ENCODE assay signal across 9 cellular contexts in the genomic region with DNA sequence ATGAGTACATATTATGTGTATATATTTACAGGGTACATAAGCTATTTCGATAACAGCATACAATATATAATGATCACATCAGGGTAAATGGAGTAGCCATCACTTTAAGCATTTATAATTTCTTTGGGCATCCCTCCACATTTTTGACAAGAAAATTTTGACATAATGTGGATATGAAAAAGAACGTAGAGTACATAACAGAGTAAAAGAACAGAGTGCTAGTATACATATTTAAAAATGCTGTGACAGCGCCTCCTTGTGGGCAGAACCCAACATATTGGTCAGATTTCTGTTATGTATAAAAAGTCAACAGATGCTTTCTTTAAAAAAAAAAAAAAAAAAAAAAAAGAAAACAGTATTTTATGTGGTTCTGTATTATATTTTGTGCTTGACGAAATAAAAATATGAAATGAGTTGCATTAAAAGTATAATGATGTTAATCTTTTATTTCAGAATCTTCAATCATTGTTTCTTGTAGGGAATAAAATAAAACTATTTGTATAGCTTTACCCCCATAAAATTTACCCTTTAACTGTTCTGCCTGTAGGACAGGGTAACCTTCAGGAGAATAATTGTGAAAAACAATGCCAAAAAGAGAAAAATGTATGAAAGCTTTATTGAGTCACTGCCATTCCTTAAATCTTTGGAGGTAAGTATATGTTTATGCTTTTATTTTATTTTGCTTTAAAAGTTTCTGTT. TPM values are rescaled to one million over a fixed set of nuclear protein-coding genes. Genes with fewer than 3 reads are reported as not detected.
A peak's percentile ranks its signal among the peaks of the same experiment; 100 is the strongest.
DNase-seq lines count a peak whose midpoint lies in the region; ATAC-seq and TF ChIP-seq lines count a peak whose summit lies in the region.
"Had no signal": no experiment of that assay in that cellular context is flagged by ENCODE, and none has a peak within 500 bp of the region (broad histone marks: within the 10 kb centered on the region; RNA-seq: fewer than 3 reads in every experiment).

No MANE protein-coding gene starts in this region.

- peak; percentile 72 for ATAC-seq in lung (ENCODE audit: insufficient read depth, low FRiP score)
- ATAC-seq in GM21360 (IDR thresholded peaks at IDR 0.05; ENCODE audit: unreplicated experiment), result no peak

- no peaks in the 10 kb centered on the region for H3K36me3 ChIP-seq in lung (ENCODE audit: control insufficient read depth in 2 of 2, insufficient read depth in 2 of 2, low read length in 2 of 2)
- H3K36me3 ChIP-seq: BLaER1 treated with 17β-estradiol and CSF1 and Interleukin-3, amounts not matched to agents 10 nM and 100 nM had no signal

- WGBS in lung, 2 donors, result 25 to 28% methylated on average over 4 of the region's 4 CpGs

- peak; percentile 42 for DNase-seq in NK-92 treated with Interleukin-12 subunit alpha and Interleukin-12 subunit beta, amount 100 ng/mL, for 24 hours (lab: John Stamatoyannopoulos, UW)
- DNase-seq in NK-92 (lab: John Stamatoyannopoulos, UW; ENCODE audit: unreplicated experiment) (no peak), NCI-H2196 (lab: John Stamatoyannopoulos, UW; ENCODE audit: unreplicated experiment) (peak; percentile 71), choroid plexus epithelial cell (ENCODE audit: low read depth) (peak; percentile 84), lung (ENCODE audit: low spot score) (peak; percentile 72)
- DNase-seq in activated CD4-positive, alpha-beta T cell treated with anti-CD3 and anti-CD28 coated beads for 1 hour, result peak; percentile 59
- peak; percentile 53 for DNase-seq in stimulated activated CD8-positive, alpha-beta memory T cell treated with anti-CD3 and anti-CD28 coated beads, Interleukin-15, amount 100 ng/mL, for 24 hours (ENCODE audit: low read depth)

- no peaks in the 10 kb centered on the region for H3K9me3 ChIP-seq in lung (ENCODE audit: control insufficient read depth in 2 of 2, insufficient read depth in 1 of 2, low read length in 1 of 2)
- H3K9me3 ChIP-seq: BLaER1 treated with 17β-estradiol and CSF1 and Interleukin-3, amounts not matched to agents 10 nM and 100 nM had no signal

- H3K27me3 ChIP-seq in lung (ENCODE audit: control insufficient read depth, insufficient read depth), result no peaks in the 10 kb centered on the region
- H3K27me3 ChIP-seq: BLaER1 treated with 17β-estradiol and CSF1 and Interleukin-3, amounts not matched to agents 10 nM and 100 nM had no signal

- no peaks in the 10 kb centered on the region for H3K4me1 ChIP-seq in lung (ENCODE audit: control insufficient read depth in 2 of 2, insufficient read depth in 2 of 2, low read length in 2 of 2)

- no peak overlapping the region for H3K4me3 ChIP-seq in choroid plexus epithelial cell (ENCODE audit: low read depth, low read length)
- H3K4me3 ChIP-seq in lung, result no peak overlapping the region
- H3K4me3 ChIP-seq: BLaER1 treated with 17β-estradiol and CSF1 and Interleukin-3, amounts not matched to agents 10 nM and 100 nM had no signal

- TF ChIP-seq CTCF in choroid plexus epithelial cell (conservative IDR thresholded peaks at IDR 0.05; ENCODE audit: low read depth, low read length) (peak; percentile 64), lung (IDR thresholded peaks at IDR 0.05; ENCODE audit: control extremely low read depth, extremely low read depth) (peak; percentile 27)

- no peak overlapping the region for H3K27ac ChIP-seq in lung (ENCODE audit: low read depth in 1 of 2, low read length in 1 of 2)
- H3K27ac ChIP-seq: BLaER1 treated with 17β-estradiol and CSF1 and Interleukin-3, amounts not matched to agents 10 nM and 100 nM had no signal

RNA-seq across cellular contexts. Expression of gene HBP1, which starts 18.3 kb away (rescaled TPM):
- total RNA-seq in lung, result 100 to 1,000 TPM in 1 of 2 donors, 10 to 100 TPM in 1; 45.6 to 187 TPM
- polyA plus RNA-seq in lung, result 10 to 100 TPM; 22.1 to 46.7 TPM
